1 cellular context compared by ENCODE assay signal in the genomic region with DNA sequence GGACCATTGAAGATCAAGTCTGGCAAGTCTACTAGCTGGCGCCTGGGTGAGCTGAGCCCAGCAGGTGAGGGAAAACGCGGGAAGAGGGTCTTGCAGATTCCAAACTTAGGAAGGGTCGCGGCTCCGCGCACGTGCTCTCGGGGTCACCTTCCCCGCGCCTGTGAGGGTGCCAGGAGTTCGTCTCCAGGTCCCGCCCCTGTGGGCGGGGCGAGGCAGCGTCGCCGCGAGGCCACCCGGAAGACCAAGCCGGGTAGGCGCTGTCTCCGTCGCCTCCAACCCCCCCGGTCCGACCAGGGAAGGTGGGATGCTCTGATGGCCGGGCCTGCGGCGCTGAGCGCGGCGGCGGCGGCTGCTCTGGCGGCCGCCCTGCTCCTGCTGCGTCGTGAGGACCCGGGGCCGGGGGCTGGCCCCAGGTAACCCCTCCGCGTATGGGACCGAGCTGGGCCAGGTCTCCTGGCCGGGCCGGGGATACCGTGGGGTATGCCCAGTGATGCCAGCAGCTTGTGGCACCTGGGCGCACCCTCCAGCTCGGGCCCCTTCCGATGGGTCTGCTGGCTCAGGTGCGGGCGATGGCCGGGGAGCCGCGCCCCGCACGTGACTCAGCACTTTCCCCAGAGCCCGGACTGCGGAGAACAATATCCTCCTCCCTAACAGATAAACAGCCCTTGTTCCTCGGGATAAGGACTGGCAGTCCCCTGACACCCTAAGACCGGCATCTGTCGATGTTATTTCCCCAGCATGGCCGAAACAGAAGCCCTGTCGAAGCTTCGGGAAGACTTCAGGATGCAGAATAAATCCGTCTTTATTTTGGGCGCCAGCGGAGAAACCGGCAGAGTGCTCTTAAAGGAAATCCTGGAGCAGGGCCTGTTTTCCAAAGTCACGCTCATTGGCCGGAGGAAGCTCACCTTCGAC.
TF ChIP-seq lines count a peak whose summit lies in the region.

A gene (plus strand): TSS at position 215 of the 912 bp plus-strand sequence. CDS start 524 bp downstream, at position 739.

TF ChIP-seq in GM23338, 12 proteins besides CTCF, POLR2A, EP300 and RAD21 (continued from another document):
- TF ChIP-seq, protein P1, sequence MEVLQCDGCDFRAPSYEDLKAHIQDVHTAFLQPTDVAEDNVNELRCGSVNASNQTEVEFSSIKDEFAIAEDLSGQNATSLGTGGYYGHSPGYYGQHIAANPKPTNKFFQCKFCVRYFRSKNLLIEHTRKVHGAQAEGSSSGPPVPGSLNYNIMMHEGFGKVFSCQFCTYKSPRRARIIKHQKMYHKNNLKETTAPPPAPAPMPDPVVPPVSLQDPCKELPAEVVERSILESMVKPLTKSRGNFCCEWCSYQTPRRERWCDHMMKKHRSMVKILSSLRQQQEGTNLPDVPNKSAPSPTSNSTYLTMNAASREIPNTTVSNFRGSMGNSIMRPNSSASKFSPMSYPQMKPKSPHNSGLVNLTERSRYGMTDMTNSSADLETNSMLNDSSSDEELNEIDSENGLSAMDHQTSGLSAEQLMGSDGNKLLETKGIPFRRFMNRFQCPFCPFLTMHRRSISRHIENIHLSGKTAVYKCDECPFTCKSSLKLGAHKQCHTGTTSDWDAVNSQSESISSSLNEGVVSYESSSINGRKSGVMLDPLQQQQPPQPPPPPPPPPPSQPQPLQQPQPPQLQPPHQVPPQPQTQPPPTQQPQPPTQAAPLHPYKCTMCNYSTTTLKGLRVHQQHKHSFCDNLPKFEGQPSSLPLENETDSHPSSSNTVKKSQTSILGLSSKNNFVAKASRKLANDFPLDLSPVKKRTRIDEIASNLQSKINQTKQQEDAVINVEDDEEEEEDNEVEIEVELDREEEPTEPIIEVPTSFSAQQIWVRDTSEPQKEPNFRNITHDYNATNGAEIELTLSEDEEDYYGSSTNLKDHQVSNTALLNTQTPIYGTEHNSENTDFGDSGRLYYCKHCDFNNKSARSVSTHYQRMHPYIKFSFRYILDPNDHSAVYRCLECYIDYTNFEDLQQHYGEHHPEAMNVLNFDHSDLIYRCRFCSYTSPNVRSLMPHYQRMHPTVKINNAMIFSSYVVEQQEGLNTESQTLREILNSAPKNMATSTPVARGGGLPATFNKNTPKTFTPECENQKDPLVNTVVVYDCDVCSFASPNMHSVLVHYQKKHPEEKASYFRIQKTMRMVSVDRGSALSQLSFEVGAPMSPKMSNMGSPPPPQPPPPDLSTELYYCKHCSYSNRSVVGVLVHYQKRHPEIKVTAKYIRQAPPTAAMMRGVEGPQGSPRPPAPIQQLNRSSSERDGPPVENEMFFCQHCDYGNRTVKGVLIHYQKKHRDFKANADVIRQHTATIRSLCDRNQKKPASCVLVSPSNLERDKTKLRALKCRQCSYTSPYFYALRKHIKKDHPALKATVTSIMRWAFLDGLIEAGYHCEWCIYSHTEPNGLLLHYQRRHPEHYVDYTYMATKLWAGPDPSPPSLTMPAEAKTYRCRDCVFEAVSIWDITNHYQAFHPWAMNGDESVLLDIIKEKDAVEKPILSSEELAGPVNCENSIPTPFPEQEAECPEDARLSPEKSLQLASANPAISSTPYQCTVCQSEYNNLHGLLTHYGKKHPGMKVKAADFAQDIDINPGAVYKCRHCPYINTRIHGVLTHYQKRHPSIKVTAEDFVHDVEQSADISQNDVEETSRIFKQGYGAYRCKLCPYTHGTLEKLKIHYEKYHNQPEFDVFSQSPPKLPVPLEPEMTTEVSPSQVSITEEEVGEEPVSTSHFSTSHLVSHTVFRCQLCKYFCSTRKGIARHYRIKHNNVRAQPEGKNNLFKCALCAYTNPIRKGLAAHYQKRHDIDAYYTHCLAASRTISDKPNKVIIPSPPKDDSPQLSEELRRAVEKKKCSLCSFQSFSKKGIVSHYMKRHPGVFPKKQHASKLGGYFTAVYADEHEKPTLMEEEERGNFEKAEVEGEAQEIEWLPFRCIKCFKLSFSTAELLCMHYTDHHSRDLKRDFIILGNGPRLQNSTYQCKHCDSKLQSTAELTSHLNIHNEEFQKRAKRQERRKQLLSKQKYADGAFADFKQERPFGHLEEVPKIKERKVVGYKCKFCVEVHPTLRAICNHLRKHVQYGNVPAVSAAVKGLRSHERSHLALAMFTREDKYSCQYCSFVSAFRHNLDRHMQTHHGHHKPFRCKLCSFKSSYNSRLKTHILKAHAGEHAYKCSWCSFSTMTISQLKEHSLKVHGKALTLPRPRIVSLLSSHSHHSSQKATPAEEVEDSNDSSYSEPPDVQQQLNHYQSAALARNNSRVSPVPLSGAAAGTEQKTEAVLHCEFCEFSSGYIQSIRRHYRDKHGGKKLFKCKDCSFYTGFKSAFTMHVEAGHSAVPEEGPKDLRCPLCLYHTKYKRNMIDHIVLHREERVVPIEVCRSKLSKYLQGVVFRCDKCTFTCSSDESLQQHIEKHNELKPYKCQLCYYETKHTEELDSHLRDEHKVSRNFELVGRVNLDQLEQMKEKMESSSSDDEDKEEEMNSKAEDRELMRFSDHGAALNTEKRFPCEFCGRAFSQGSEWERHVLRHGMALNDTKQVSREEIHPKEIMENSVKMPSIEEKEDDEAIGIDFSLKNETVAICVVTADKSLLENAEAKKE (CRISPR knock-in tag; IDR thresholded peaks at IDR 0.05), result no peak
